ENCODE assay signal across 8 cellular contexts in the genomic region with DNA sequence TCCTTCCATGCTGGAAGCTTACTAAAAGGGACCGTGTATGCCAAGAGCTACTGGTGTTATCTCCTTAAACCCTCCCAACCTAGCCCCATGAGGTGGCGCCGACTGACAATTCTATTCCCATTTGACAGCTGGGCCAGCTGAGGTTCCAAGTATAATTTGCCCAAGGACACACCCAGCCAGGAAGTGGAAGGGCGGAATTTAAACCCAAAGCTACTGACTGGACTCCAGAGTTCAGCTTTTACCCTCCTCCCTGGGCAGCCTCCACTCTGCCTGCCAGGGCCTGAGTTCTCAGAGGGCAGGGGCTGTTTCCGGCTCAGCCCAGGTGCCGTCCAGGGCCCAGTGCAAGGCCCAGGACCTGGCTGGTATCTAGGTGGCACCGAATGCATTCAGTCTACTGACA.
DNase-seq lines count a peak whose midpoint lies in the region; ATAC-seq and TF ChIP-seq lines count a peak whose summit lies in the region.

No MANE protein-coding gene starts in this region.

- no peak for TF ChIP-seq CTCF in Peyer's patch (IDR thresholded peaks at IDR 0.05)

- H3K27ac ChIP-seq in Peyer's patch (peak overlapping the region; percentile 64 to 83 (median 72)), cingulate gyrus (ENCODE audit: low read depth, low read length) (peak overlapping the region; percentile 94), subcutaneous abdominal adipose tissue (ENCODE audit: low read depth, low read length) (peak overlapping the region; percentile 54)

- no peak for TF ChIP-seq POLR2A in Peyer's patch (IDR thresholded peaks at IDR 0.05)

- peak overlapping the region in 2 of 5 donors; percentile 35 to 66 for H3K9ac ChIP-seq in subcutaneous abdominal adipose tissue (ENCODE audit: low read length in 5 of 5)

- no peak for DNase-seq in Peyer's patch
- no peak for DNase-seq in memory B cell (ENCODE audit: low spot score in 2 of 2)
- DNase-seq in SIG-M5 (lab: John Stamatoyannopoulos, UW), result no peak
- no peak for DNase-seq in superior temporal gyrus (ENCODE audit: extremely low spot score)
- DNase-seq in stimulated activated CD4-positive, alpha-beta T cell treated with anti-CD3 and anti-CD28 coated beads, Interleukin-1b, Interleukin-23, amount 100 ng/mL, for 48 hours, result no peak

- no peaks in the 10 kb centered on the region for H3K36me3 ChIP-seq in Peyer's patch
- H3K36me3 ChIP-seq in subcutaneous abdominal adipose tissue (ENCODE audit: control insufficient read depth in 5 of 5, insufficient read depth in 5 of 5, low read length in 5 of 5), result no peaks in the 10 kb centered on the region

- H3K4me3 ChIP-seq in Peyer's patch (peak overlapping the region in 1 of 4 donors; percentile 55), subcutaneous abdominal adipose tissue (ENCODE audit: low read depth in 1 of 5, low read length in 5 of 5) (peak overlapping the region in 3 of 5 donors; percentile 27 to 55 (median 49))

- no peaks in the 10 kb centered on the region for H3K36me3 Mint-ChIP-seq in memory B cell

- peaks cover 35% of the 10 kb centered on the region for H3K27me3 Mint-ChIP-seq in memory B cell

- H3K9me3 Mint-ChIP-seq in memory B cell, result no peaks in the 10 kb centered on the region

- no peak overlapping the region for H3K27ac Mint-ChIP-seq in memory B cell

- ATAC-seq in memory B cell (ENCODE audit: low read depth) (no peak), HG03196 (IDR thresholded peaks at IDR 0.05; ENCODE audit: unreplicated experiment) (no peak)

- H3K4me1 ChIP-seq in Peyer's patch (peaks cover 0 to 6% (median 0%) of the 10 kb centered on the region in 4 donors), subcutaneous abdominal adipose tissue (ENCODE audit: control insufficient read depth in 5 of 5, insufficient read depth in 5 of 5, low read length in 5 of 5) (peaks cover 9 to 32% (median 22%) of the 10 kb centered on the region in 5 donors)

- H3K27me3 ChIP-seq in Peyer's patch (peaks cover 0 to 7% of the 10 kb centered on the region in 2 donors), subcutaneous abdominal adipose tissue (ENCODE audit: control insufficient read depth in 5 of 5, insufficient read depth in 4 of 5, low read length in 5 of 5) (peaks cover 0 to 18% (median 0%) of the 10 kb centered on the region in 5 donors)

- H3K9me3 ChIP-seq in Peyer's patch, result no peaks in the 10 kb centered on the region
- no peaks in the 10 kb centered on the region for H3K9me3 ChIP-seq in subcutaneous abdominal adipose tissue (ENCODE audit: control insufficient read depth in 5 of 5, low read length in 5 of 5)

- H3K4me3 Mint-ChIP-seq in memory B cell, result peak overlapping the region; percentile 9

- peaks cover 7% of the 10 kb centered on the region for H3K4me1 Mint-ChIP-seq in memory B cell
